29 cellular contexts compared by ENCODE assay signal in the genomic region with DNA sequence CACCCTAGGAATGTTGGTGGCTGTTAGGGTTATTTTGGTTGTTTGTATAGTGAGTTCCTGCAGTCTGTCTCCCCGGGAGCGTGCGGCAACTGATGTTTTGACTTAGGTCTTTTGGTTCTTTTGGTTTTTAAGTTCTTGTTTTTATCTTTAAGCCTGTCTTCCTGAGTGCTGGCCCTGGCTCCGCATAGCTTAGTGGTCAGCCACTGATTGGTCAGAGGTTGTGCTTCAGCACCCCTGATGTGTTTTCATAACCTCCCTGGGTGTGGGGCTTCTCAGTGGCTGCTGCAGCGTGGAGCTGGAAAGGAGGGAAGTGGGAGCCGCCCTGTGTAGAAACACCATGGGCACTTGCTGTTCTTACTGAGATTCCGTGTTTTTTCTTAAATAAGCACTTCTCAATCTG. TPM values are rescaled to one million over a fixed set of nuclear protein-coding genes. Genes with fewer than 3 reads are reported as not detected.
DNase-seq lines count a peak whose midpoint lies in the region; ATAC-seq and TF ChIP-seq lines count a peak whose summit lies in the region.
"Had no signal": no experiment of that assay in that cellular context is flagged by ENCODE, and none has a peak within 500 bp of the region (broad histone marks: within the 10 kb centered on the region; RNA-seq: fewer than 3 reads in every experiment).

No MANE protein-coding gene starts in this region.

- no peaks in the 10 kb centered on the region for H3K27me3 Mint-ChIP-seq in activated naive CD4-positive, alpha-beta T cell treated with anti-CD3 and anti-CD28 coated beads, Interleukin-2, amount 50 U/mL, for 24 hours
- no peaks in the 10 kb centered on the region for H3K27me3 Mint-ChIP-seq in activated naive CD4-positive, alpha-beta T cell treated with anti-CD3 and anti-CD28 coated beads for 36 hours (ENCODE audit: low read depth)
- no peaks in the 10 kb centered on the region for H3K27me3 Mint-ChIP-seq in nephron progenitor cell (ENCODE audit: low read depth, poor library complexity)
- H3K27me3 Mint-ChIP-seq: activated CD4-positive, alpha-beta T cell treated with anti-CD3 and anti-CD28 coated beads, Interleukin-2, amount 10 ng/mL, durations not matched to agents 24 days and 14 days; activated naive CD8-positive, alpha-beta T cell treated with anti-CD3 and anti-CD28 coated beads for 36 hours; stimulated activated naive B cell treated with anti-CD40 and anti-IgM and Interleukin-4, amounts not matched to agents 10 μg/mL and 1 μg/mL and 100 μg/mL, for 72 hours had no signal

- peaks cover 50% of the 10 kb centered on the region for H3K4me1 Mint-ChIP-seq in activated naive CD4-positive, alpha-beta T cell treated with anti-CD3 and anti-CD28 coated beads, Interleukin-2, amount 50 U/mL, for 24 hours
- peaks cover 38% of the 10 kb centered on the region for H3K4me1 Mint-ChIP-seq in activated naive CD4-positive, alpha-beta T cell treated with anti-CD3 and anti-CD28 coated beads for 36 hours (ENCODE audit: low read depth)
- H3K4me1 Mint-ChIP-seq in nephron progenitor cell, result peaks cover 23% of the 10 kb centered on the region

- peak overlapping the region; percentile 10 for H3K27ac Mint-ChIP-seq in activated naive CD4-positive, alpha-beta T cell treated with anti-CD3 and anti-CD28 coated beads, Interleukin-2, amount 50 U/mL, for 24 hours
- no peak overlapping the region for H3K27ac Mint-ChIP-seq in activated naive CD4-positive, alpha-beta T cell treated with anti-CD3 and anti-CD28 coated beads for 36 hours
- peak overlapping the region; percentile 83 for H3K27ac Mint-ChIP-seq in nephron progenitor cell
- H3K27ac Mint-ChIP-seq: activated CD4-positive, alpha-beta T cell treated with anti-CD3 and anti-CD28 coated beads, Interleukin-2, amount 10 ng/mL, durations not matched to agents 24 days and 14 days; activated naive CD8-positive, alpha-beta T cell treated with anti-CD3 and anti-CD28 coated beads for 36 hours had no signal

- CTCF ChIA-PET in activated naive CD4-positive, alpha-beta T cell treated with anti-CD3 and anti-CD28 coated beads for 36 hours (lab: Charles Lee), result no interaction called here

- intact Hi-C loops in activated naive CD4-positive, alpha-beta T cell treated with anti-CD3 and anti-CD28 coated beads for 36 hours (cut with micrococcal nuclease), result no loop called here

- TF ChIP-seq CTCF in fibroblast of pulmonary artery (IDR thresholded peaks at IDR 0.05; ENCODE audit: low read length, missing control alignments) (no peak), nephron progenitor cell (IDR thresholded peaks at IDR 0.05) (no peak)

- no peak overlapping the region for H3K4me3 Mint-ChIP-seq in activated naive CD4-positive, alpha-beta T cell treated with anti-CD3 and anti-CD28 coated beads, Interleukin-2, amount 50 U/mL, for 24 hours
- no peak overlapping the region for H3K4me3 Mint-ChIP-seq in activated naive CD4-positive, alpha-beta T cell treated with anti-CD3 and anti-CD28 coated beads for 36 hours
- H3K4me3 Mint-ChIP-seq in nephron progenitor cell, result no peak overlapping the region
- H3K4me3 Mint-ChIP-seq: activated CD4-positive, alpha-beta T cell treated with anti-CD3 and anti-CD28 coated beads, Interleukin-2, amount 10 ng/mL, durations not matched to agents 24 days and 14 days; activated naive CD8-positive, alpha-beta T cell treated with anti-CD3 and anti-CD28 coated beads for 36 hours; stimulated activated naive B cell treated with anti-CD40 and anti-IgM and Interleukin-4, amounts not matched to agents 10 μg/mL and 1 μg/mL and 100 μg/mL, for 72 hours had no signal

- H3K4me3 ChIP-seq in fibroblast of pulmonary artery (replicated peaks; ENCODE audit: low read depth, low read length) (no peak overlapping the region), MG63 (no peak overlapping the region)
- H3K4me3 ChIP-seq: ascending aorta, esophagus squamous epithelium, GM23248, left lung, psoas muscle, SJCRH30, suprapubic skin had no signal

- DNase-seq in activated naive CD4-positive, alpha-beta T cell treated with anti-CD3 and anti-CD28 coated beads for 36 hours, result no peak
- DNase-seq in fibroblast of pulmonary artery (ENCODE audit: low read depth) (peak; percentile 3), nephron progenitor cell (no peak), superior temporal gyrus (ENCODE audit: extremely low spot score) (peak; percentile 23), MG63 (no peak)
- no peak for DNase-seq in activated CD4-positive, alpha-beta T cell treated with anti-CD3 and anti-CD28 coated beads for 48 hours
- DNase-seq: activated CD4-positive, alpha-beta T cell treated with anti-CD3 and anti-CD28 coated beads, Interleukin-2, amount 10 ng/mL, durations not matched to agents 24 days and 14 days; activated CD8-positive, alpha-beta memory T cell treated with anti-CD3 and anti-CD28 coated beads for 24 hours; activated naive CD8-positive, alpha-beta T cell treated with anti-CD3 and anti-CD28 coated beads for 36 hours; C1 segment of cervical spinal cord; cerebellar nuclear complex; COR-L47; dorsolateral prefrontal cortex; esophagus squamous epithelium; GM23248; hippocampal formation; left lung; NCI-H1105; NCI-H187 treated with DMSO at 0.1 percent for 48 hours; NCI-H2171; psoas muscle; SJCRH30; stimulated activated naive B cell treated with anti-CD40 and anti-IgM and Interleukin-4, amounts not matched to agents 10 μg/mL and 1 μg/mL and 100 μg/mL, for 72 hours; SW 1271; WERI-Rb-1 had no signal

- no peaks in the 10 kb centered on the region for H3K9me3 ChIP-seq in MG63
- H3K9me3 ChIP-seq: ascending aorta, esophagus squamous epithelium, left lung, psoas muscle, SJCRH30, suprapubic skin had no signal

- H3K27me3 ChIP-seq in MG63, result no peaks in the 10 kb centered on the region
- H3K27me3 ChIP-seq: ascending aorta, dorsolateral prefrontal cortex, esophagus squamous epithelium, left lung, SJCRH30, suprapubic skin had no signal

- no peaks in the 10 kb centered on the region for H3K9me3 Mint-ChIP-seq in activated naive CD4-positive, alpha-beta T cell treated with anti-CD3 and anti-CD28 coated beads, Interleukin-2, amount 50 U/mL, for 24 hours
- H3K9me3 Mint-ChIP-seq in activated naive CD4-positive, alpha-beta T cell treated with anti-CD3 and anti-CD28 coated beads for 36 hours, result no peaks in the 10 kb centered on the region
- peaks cover 6% of the 10 kb centered on the region for H3K9me3 Mint-ChIP-seq in nephron progenitor cell
- H3K9me3 Mint-ChIP-seq: activated naive CD8-positive, alpha-beta T cell treated with anti-CD3 and anti-CD28 coated beads for 36 hours had no signal

- ATAC-seq in GM21737 (IDR thresholded peaks at IDR 0.05; ENCODE audit: unreplicated experiment), result no peak
- ATAC-seq: left lung; psoas muscle; stimulated activated naive B cell treated with anti-CD40 and anti-IgM and Interleukin-4, amounts not matched to agents 10 μg/mL and 1 μg/mL and 100 μg/mL, for 72 hours had no signal

- peaks cover 41% of the 10 kb centered on the region for H3K36me3 Mint-ChIP-seq in activated naive CD4-positive, alpha-beta T cell treated with anti-CD3 and anti-CD28 coated beads, Interleukin-2, amount 50 U/mL, for 24 hours
- H3K36me3 Mint-ChIP-seq in activated naive CD4-positive, alpha-beta T cell treated with anti-CD3 and anti-CD28 coated beads for 36 hours (ENCODE audit: low read depth), result peaks cover 62% of the 10 kb centered on the region
- H3K36me3 Mint-ChIP-seq in nephron progenitor cell (ENCODE audit: low read depth), result peaks cover 64% of the 10 kb centered on the region

- H3K36me3 ChIP-seq in MG63, result peaks cover 9% of the 10 kb centered on the region

RNA-seq across cellular contexts. Expression of gene PIGG, which starts 5.1 kb away (rescaled TPM):
- total RNA-seq in activated naive CD4-positive, alpha-beta T cell treated with anti-CD3 and anti-CD28 coated beads for 36 hours, result 10 to 100 TPM; 41.7 to 43.6 TPM
- total RNA-seq in MG63 (2014; rRNA removed; shearing (Covaris generic); ENCODE audit: low replicate concordance), result 13.2 and 25.4 TPM in 2 replicates

RNA-seq across cellular contexts. Expression of gene ZNF721, which starts 5.1 kb away (rescaled TPM):
- total RNA-seq in activated naive CD4-positive, alpha-beta T cell treated with anti-CD3 and anti-CD28 coated beads for 36 hours, result 10 to 100 TPM; 34.0 to 36.3 TPM
- 1.6 and 4.8 TPM in 2 replicates for total RNA-seq in MG63 (2014; rRNA removed; shearing (Covaris generic); ENCODE audit: low replicate concordance)

Comparison
In these comparisons a context has a peak if more than half of its experiments do, and no peak if none do; other contexts are left out.
1. DNase-seq: peak in fibroblast of pulmonary artery (single experiment) and superior temporal gyrus (single experiment); none in activated naive CD4-positive, alpha-beta T cell treated with anti-CD3 and anti-CD28 coated beads for 36 hours (single experiment), nephron progenitor cell (single experiment), activated CD4-positive, alpha-beta T cell treated with anti-CD3 and anti-CD28 coated beads for 48 hours (single experiment) and MG63 (single experiment).